Comparison of ENCODE assay signal across 8 cellular contexts in genomic region chr12:11981174-11981733, GRCh38.
DNase-seq lines count a peak whose midpoint lies in the region; ATAC-seq and TF ChIP-seq lines count a peak whose summit lies in the region.

No MANE protein-coding gene starts in this region.

- no peaks in the 10 kb centered on the region for H3K9me3 Mint-ChIP-seq in nephron progenitor cell

- no peaks in the 10 kb centered on the region for H3K36me3 Mint-ChIP-seq in nephron progenitor cell (ENCODE audit: low read depth)

- no peak overlapping the region for H3K4me3 Mint-ChIP-seq in nephron progenitor cell

- TF ChIP-seq CTCF in fibroblast of mammary gland (conservative IDR thresholded peaks at IDR 0.05; ENCODE audit: control insufficient read depth, insufficient read depth, low read depth, low read length) = no peak
- no peak for TF ChIP-seq CTCF in nephron progenitor cell (IDR thresholded peaks at IDR 0.05)

- ATAC-seq in GM19023 (IDR thresholded peaks at IDR 0.05; ENCODE audit: unreplicated experiment) (peak; percentile 72), HG03064 (IDR thresholded peaks at IDR 0.05; ENCODE audit: low read depth, unreplicated experiment) (peak; percentile 88)
- ATAC-seq in activated CD4-positive, CD25-positive, alpha-beta regulatory T cell treated with anti-CD3 and anti-CD28 coated beads, Interleukin-2, amount 50 U/mL, for 24 hours = peak; percentile 85 to 87

- DNase-seq in fibroblast of mammary gland (ENCODE audit: low read depth) (peak; percentile 24), D341Med (ENCODE audit: low spot score) (no peak), SIG-M5 treated with dmso at 0.1 percent for 504 hours (lab: John Stamatoyannopoulos, UW; ENCODE audit: unreplicated experiment) (no peak), nephron progenitor cell (no peak), H4 (ENCODE audit: low spot score) (no peak)

- no peak overlapping the region for H3K27ac Mint-ChIP-seq in nephron progenitor cell

- H3K27me3 Mint-ChIP-seq in nephron progenitor cell (ENCODE audit: low read depth, poor library complexity) = peaks cover 11% of the 10 kb centered on the region

- no peak overlapping the region for H3K4me3 ChIP-seq in fibroblast of mammary gland (ENCODE audit: control insufficient read depth, low read depth, low read length)

- H3K4me1 Mint-ChIP-seq in nephron progenitor cell = no peaks in the 10 kb centered on the region
